ENCODE assay signal across 8 cellular contexts in genomic region chr10:68599754-68600040, GRCh38. TPM values are rescaled to one million over a fixed set of nuclear protein-coding genes. Genes with fewer than 3 reads are reported as not detected.
DNase-seq lines count a peak whose midpoint lies in the region; ATAC-seq and TF ChIP-seq lines count a peak whose summit lies in the region.

No MANE protein-coding gene starts in this region.

- peak overlapping the region in 1 of 10 experiments; percentile 34; a peak in 2 of 20 replicates for H3K4me3 ChIP-seq in BLaER1 treated with 17β-estradiol and CSF1 and Interleukin-3, amounts not matched to agents 10 nM and 100 nM
- H3K4me3 ChIP-seq in osteoblast (ENCODE audit: insufficient read depth, low read length) (peak overlapping the region; percentile 77), lower leg skin (ENCODE audit: low read depth, poor library complexity, severe bottlenecking) (no peak overlapping the region)

- CTCF ChIA-PET in RWPE1 (lab: Yijun Ruan, JAX) = no interaction called here

- H2AFZ ChIP-seq in osteoblast (ENCODE audit: low read length) = peak overlapping the region; percentile 89

- intact Hi-C loops in lower leg skin (cut with DNase I; ENCODE audit: low total_unique reads) (no loop called here), head of caudate nucleus (cut with DNase I) (loop anchor here (5.0 kb wide), 2 partner anchors 37 to 123 kb away; partner anchors contain the start of genes CCAR1 and TET1)

- H3K9ac ChIP-seq in BLaER1 treated with 17β-estradiol and CSF1 and Interleukin-3, amounts not matched to agents 10 nM and 100 nM = no peak overlapping the region

- H3K9me3 ChIP-seq in BLaER1 treated with 17β-estradiol and CSF1 and Interleukin-3, amounts not matched to agents 10 nM and 100 nM (replicated peaks in 1 of 11) = no peaks in the 10 kb centered on the region
- no peaks in the 10 kb centered on the region for H3K9me3 ChIP-seq in osteoblast (ENCODE audit: low read depth, low read length)

- POLR2A ChIA-PET in RWPE1 (lab: Yijun Ruan, JAX; ENCODE audit: low non-redundant PET) = no interaction called here

- peaks cover 8 to 20% (median 14%) of the 10 kb centered on the region in 10 experiments; a peak in 16 of 20 replicates for H3K4me1 ChIP-seq in BLaER1 treated with 17β-estradiol and CSF1 and Interleukin-3, amounts not matched to agents 10 nM and 100 nM
- H3K4me1 ChIP-seq in osteoblast (ENCODE audit: insufficient read depth, low read length) = peaks cover 28% of the 10 kb centered on the region

- H3K27ac ChIP-seq in BLaER1 treated with 17β-estradiol and CSF1 and Interleukin-3, amounts not matched to agents 10 nM and 100 nM = no peak overlapping the region
- H3K27ac ChIP-seq in RWPE1 (peak overlapping the region; percentile 88), epithelial cell of prostate (peak overlapping the region; percentile 58), osteoblast (ENCODE audit: low read depth, low read length) (no peak overlapping the region)

- no peaks in the 10 kb centered on the region for H3K79me2 ChIP-seq in osteoblast (ENCODE audit: insufficient read depth, low read length)

- TF ChIP-seq CTCF in RWPE1 (conservative IDR thresholded peaks at IDR 0.05; ENCODE audit: low read depth) (no peak), osteoblast (IDR thresholded peaks at IDR 0.05; ENCODE audit: extremely low read depth, low read depth, low read length) (no peak), lower leg skin (IDR thresholded peaks at IDR 0.05) (no peak)

- no peak for ATAC-seq in HG02759 (IDR thresholded peaks at IDR 0.05; ENCODE audit: unreplicated experiment)

- 4 to 14% methylated on average over 3 of the region's 3 CpGs for WGBS in lower leg skin, 2 donors

- no peaks in the 10 kb centered on the region for H3K36me3 ChIP-seq in BLaER1 treated with 17β-estradiol and CSF1 and Interleukin-3, amounts not matched to agents 10 nM and 100 nM
- no peaks in the 10 kb centered on the region for H3K36me3 ChIP-seq in osteoblast (ENCODE audit: insufficient read depth, low read length)

- DNase-seq in RWPE1 (ENCODE audit: low spot score) (no peak), epithelial cell of prostate (ENCODE audit: low read depth, low spot score) (no peak), osteoblast (ENCODE audit: insufficient read length, low spot score, missing footprints) (no peak), lower leg skin (ENCODE audit: low spot score in 2 of 2) (no peak), NOMO-1 treated with DMSO at 0.1 percent for 48 hours (lab: John Stamatoyannopoulos, UW; ENCODE audit: unreplicated experiment) (no peak), head of caudate nucleus (no peak)

- no peak for TF ChIP-seq POLR2A in lower leg skin (IDR thresholded peaks at IDR 0.05)

- H4K20me1 ChIP-seq in BLaER1 treated with 17β-estradiol and CSF1 and Interleukin-3, amounts not matched to agents 10 nM and 100 nM = peaks cover 0 to 4% (median 0%) of the 10 kb centered on the region in 11 experiments; a peak in 1 of 22 replicates
- H4K20me1 ChIP-seq in osteoblast (ENCODE audit: insufficient read depth, low read length) = no peaks in the 10 kb centered on the region

- peaks cover 0 to 27% (median 10%) of the 10 kb centered on the region in 11 experiments; a peak in 12 of 22 replicates for H3K27me3 ChIP-seq in BLaER1 treated with 17β-estradiol and CSF1 and Interleukin-3, amounts not matched to agents 10 nM and 100 nM
- H3K27me3 ChIP-seq in osteoblast (ENCODE audit: insufficient read depth, low read length) = no peaks in the 10 kb centered on the region

- peak overlapping the region; percentile 59 to 77 (median 73) for H3K4me2 ChIP-seq in BLaER1 treated with 17β-estradiol and CSF1 and Interleukin-3, amounts not matched to agents 10 nM and 100 nM
- H3K4me2 ChIP-seq in osteoblast (ENCODE audit: insufficient read depth, low read length) = peak overlapping the region; percentile 85

RNA-seq across cellular contexts. Expression of gene TET1, which starts 39.6 kb away (rescaled TPM):
- total RNA-seq in osteoblast (3.8 and 4.0 TPM in 2 replicates), lower leg skin (1 to 10 TPM; 1.1 to 3.8 (median 1.9) TPM)

Comparison
In these comparisons a context has a peak if more than half of its experiments do, and no peak if none do; other contexts are left out.
1. H3K27ac ChIP-seq: peak in RWPE1 (single experiment) and epithelial cell of prostate (single experiment); none in BLaER1 treated with 17β-estradiol and CSF1 and Interleukin-3, amounts not matched to agents 10 nM and 100 nM (0 of 11) and osteoblast (single experiment).